23 cellular contexts compared by ENCODE assay signal in genomic region chr11:9609841-9610240, GRCh38. TPM values are rescaled to one million over a fixed set of nuclear protein-coding genes. Genes with fewer than 3 reads are reported as not detected.
DNase-seq lines count a peak whose midpoint lies in the region; ATAC-seq and TF ChIP-seq lines count a peak whose summit lies in the region.
"Had no signal": no experiment of that assay in that cellular context is flagged by ENCODE, and none has a peak within 500 bp of the region (broad histone marks: within the 10 kb centered on the region; RNA-seq: fewer than 3 reads in every experiment).

No MANE protein-coding gene starts in this region.

- ATAC-seq in activated CD8-positive, alpha-beta memory T cell treated with anti-CD3 and anti-CD28 coated beads, Interleukin-2, amount 10 ng/mL, durations not matched to agents 7 days and 5 days, result no peak
- no peak for ATAC-seq in HG03571 (IDR thresholded peaks at IDR 0.05; ENCODE audit: unreplicated experiment)
- ATAC-seq: GM12878 had no signal

- H2AK5ac ChIP-seq in mesendoderm (ENCODE audit: low read length), result no peak overlapping the region

- H4K5ac ChIP-seq in mesendoderm (ENCODE audit: low read length), result no peak overlapping the region

- no peak overlapping the region for H3K27ac Mint-ChIP-seq in activated CD8-positive, alpha-beta memory T cell treated with anti-CD3 and anti-CD28 coated beads, Interleukin-2, amount 10 ng/mL, durations not matched to agents 7 days and 5 days

- no peaks in the 10 kb centered on the region for H3K9me3 ChIP-seq in DOHH2 (ENCODE audit: control insufficient read depth, insufficient read depth, low read length)
- no peaks in the 10 kb centered on the region for H3K9me3 ChIP-seq in OCI-LY7 (ENCODE audit: low read length)
- H3K9me3 ChIP-seq in colonic mucosa, result no peaks in the 10 kb centered on the region
- H3K9me3 ChIP-seq: BLaER1 treated with 17β-estradiol and CSF1 and Interleukin-3, amounts not matched to agents 10 nM and 100 nM had no signal

- H3K27ac ChIP-seq in DOHH2 (ENCODE audit: low read depth, low read length) (peak overlapping the region; percentile 98), OCI-LY7 (ENCODE audit: low read depth, low read length, poor library complexity, severe bottlenecking) (peak overlapping the region; percentile 99), mesendoderm (ENCODE audit: low read depth, low read length) (no peak overlapping the region), substantia nigra (ENCODE audit: low read depth, low read length, poor library complexity, severe bottlenecking) (no peak overlapping the region), colonic mucosa (no peak overlapping the region)
- H3K27ac ChIP-seq: BLaER1 treated with 17β-estradiol and CSF1 and Interleukin-3, amounts not matched to agents 10 nM and 100 nM; KMS-11 had no signal

- H2BK5ac ChIP-seq in mesendoderm (ENCODE audit: low read length), result no peak overlapping the region

- peaks cover 26% of the 10 kb centered on the region for H3K4me1 Mint-ChIP-seq in activated CD8-positive, alpha-beta memory T cell treated with anti-CD3 and anti-CD28 coated beads, Interleukin-2, amount 10 ng/mL, durations not matched to agents 7 days and 5 days

- CTCF ChIA-PET in activated CD8-positive, alpha-beta memory T cell treated with anti-CD3 and anti-CD28 coated beads, Interleukin-2, amount 10 ng/mL, durations not matched to agents 7 days and 5 days (lab: Charles Lee), result interaction anchor here (5.2 kb wide), 1 partner anchor 34 kb away, joined by 78 read pairs; the partner anchor contains the start of gene WEE1
- CTCF ChIA-PET in OCI-LY7 (lab: Charles Lee; ENCODE audit: unreplicated experiment), result no interaction called here

- peaks cover 14% of the 10 kb centered on the region; the same call in 1 of the 2 replicates for H3K79me2 ChIP-seq in DOHH2 (ENCODE audit: control insufficient read depth, low read length)
- no peaks in the 10 kb centered on the region; the same call in 1 of the 2 replicates for H3K79me2 ChIP-seq in OCI-LY7 (ENCODE audit: insufficient read depth, low read depth, low read length)
- no peaks in the 10 kb centered on the region for H3K79me2 ChIP-seq in mesendoderm (ENCODE audit: control insufficient read depth, insufficient read depth, low read length)

- H3F3A ChIP-seq in DOHH2 (ENCODE audit: control insufficient read depth, insufficient read depth), result peaks cover 60% of the 10 kb centered on the region

- H3K9me2 ChIP-seq in DOHH2 (replicated peaks; ENCODE audit: control insufficient read depth, low read length), result no peaks in the 10 kb centered on the region
- no peaks in the 10 kb centered on the region for H3K9me2 ChIP-seq in OCI-LY7 (ENCODE audit: insufficient read depth, low read length)

- H3K79me1 ChIP-seq in mesendoderm (ENCODE audit: low read length), result no peaks in the 10 kb centered on the region

- no peak for TF ChIP-seq CTCF in DOHH2 (IDR thresholded peaks at IDR 0.05; ENCODE audit: low read depth, low read length, poor library complexity, severe bottlenecking)
- no peak for TF ChIP-seq CTCF in OCI-LY7 (conservative IDR thresholded peaks at IDR 0.05; ENCODE audit: low read length)
- TF ChIP-seq CTCF in colonic mucosa (IDR thresholded peaks at IDR 0.05), result no peak

- no peak overlapping the region for H2BK15ac ChIP-seq in mesendoderm (replicated peaks; ENCODE audit: low read depth)

- peaks cover 97% of the 10 kb centered on the region for H3K4me1 ChIP-seq in DOHH2 (ENCODE audit: control insufficient read depth, low read length)
- H3K4me1 ChIP-seq in OCI-LY7 (ENCODE audit: insufficient read depth, low read length, poor library complexity, severe bottlenecking), result peaks cover 95% of the 10 kb centered on the region
- no peaks in the 10 kb centered on the region for H3K4me1 ChIP-seq in mesendoderm (ENCODE audit: control insufficient read depth, low read depth, low read length)
- peaks cover 4% of the 10 kb centered on the region for H3K4me1 ChIP-seq in colonic mucosa

- no TSS peak for BruUV-seq in OCI-LY7 (replicated peaks; lab: Mats Ljungman, UMichigan)

- H3K4ac ChIP-seq in mesendoderm (ENCODE audit: low read depth, low read length), result no peak overlapping the region

- no peaks in the 10 kb centered on the region for H3K9me3 Mint-ChIP-seq in activated CD8-positive, alpha-beta memory T cell treated with anti-CD3 and anti-CD28 coated beads, Interleukin-2, amount 10 ng/mL, durations not matched to agents 7 days and 5 days (ENCODE audit: low read depth)
- H3K9me3 Mint-ChIP-seq: CD8-positive, alpha-beta memory T cell had no signal

- H3K4me2 ChIP-seq in DOHH2 (ENCODE audit: low read length) (peak overlapping the region; percentile 85), OCI-LY7 (ENCODE audit: low read length) (peak overlapping the region; percentile 34), mesendoderm (ENCODE audit: low read length) (no peak overlapping the region)
- H3K4me2 ChIP-seq: KMS-11 had no signal

- POLR2A ChIA-PET in OCI-LY7 (lab: Charles Lee), result interaction anchor here (0.6 to 9.8 kb wide), 11 partner anchors 12 to 150 kb away, joined by 3 to 239 read pairs (median 7); partner anchors contain the start of gene WEE1

- H3K27me3 ChIP-seq in DOHH2 (ENCODE audit: control insufficient read depth, low read length) (no peaks in the 10 kb centered on the region), mesendoderm (ENCODE audit: insufficient read depth, low read length, poor library complexity) (no peaks in the 10 kb centered on the region), colonic mucosa (no peaks in the 10 kb centered on the region)
- H3K27me3 ChIP-seq: BLaER1 treated with 17β-estradiol and CSF1 and Interleukin-3, amounts not matched to agents 10 nM and 100 nM had no signal

- peak; percentile 7 for DNase-seq in activated CD8-positive, alpha-beta memory T cell treated with anti-CD3 and anti-CD28 coated beads, Interleukin-2, amount 10 ng/mL, durations not matched to agents 7 days and 5 days
- DNase-seq in activated CD8-positive, alpha-beta memory T cell treated with anti-CD3 and anti-CD28 coated beads, Interleukin-2, amount 50 U/mL, for 4 hours, result no peak
- DNase-seq in OCI-LY7 (ENCODE audit: low spot score) (no peak), mesendoderm (no peak), substantia nigra (lab: John Stamatoyannopoulos, UW) (no peak), colonic mucosa (no peak)
- DNase-seq: CD8-positive, alpha-beta memory T cell; DND-41; GDM1; GOT3; HFFc6; MM.1S; NCI-H1092 treated with DMSO at 0.1 percent for 48 hours; NCI-H1694; NCI-H226; NCI-H524 treated with DMSO at 0.1 percent for 48 hours; RPMI8226; SIG-M5 had no signal

- no peak overlapping the region for H3K23ac ChIP-seq in mesendoderm (ENCODE audit: low read length)

- peak overlapping the region; percentile 51 for H2BK120ac ChIP-seq in mesendoderm (ENCODE audit: low read depth, low read length)

- peak overlapping the region; percentile 77; the same call in 1 of the 2 replicates for H2AFZ ChIP-seq in OCI-LY7 (ENCODE audit: low read length)

- no CpG with 5 or more reads among the region's 3 CpGs for WGBS in mesendoderm (ENCODE audit: extremely low coverage, insufficient coverage, low lambda C conversion rate)

- H3K4me3 ChIP-seq in DOHH2 (ENCODE audit: low read length) (peak overlapping the region; percentile 45), OCI-LY7 (ENCODE audit: low read depth, low read length, poor library complexity, severe bottlenecking) (no peak overlapping the region), mesendoderm (ENCODE audit: low read length) (no peak overlapping the region), colonic mucosa (no peak overlapping the region)
- H3K4me3 ChIP-seq: BLaER1 treated with 17β-estradiol and CSF1 and Interleukin-3, amounts not matched to agents 10 nM and 100 nM; GM12878 had no signal

- H3K9ac ChIP-seq in mesendoderm (ENCODE audit: low read length) (no peak overlapping the region), colonic mucosa (ENCODE audit: low read depth in 2 of 2, low read length in 2 of 2) (no peak overlapping the region)
- H3K9ac ChIP-seq: BLaER1 treated with 17β-estradiol and CSF1 and Interleukin-3, amounts not matched to agents 10 nM and 100 nM; KMS-11 had no signal

- H3K36me3 ChIP-seq in DOHH2 (ENCODE audit: control insufficient read depth, low read length) (peaks cover 6% of the 10 kb centered on the region), OCI-LY7 (ENCODE audit: insufficient read depth, low read length) (no peaks in the 10 kb centered on the region), mesendoderm (ENCODE audit: control insufficient read depth, insufficient read depth, low read length) (no peaks in the 10 kb centered on the region), colonic mucosa (no peaks in the 10 kb centered on the region)
- H3K36me3 ChIP-seq: BLaER1 treated with 17β-estradiol and CSF1 and Interleukin-3, amounts not matched to agents 10 nM and 100 nM had no signal

- H3K36me3 Mint-ChIP-seq in activated CD8-positive, alpha-beta memory T cell treated with anti-CD3 and anti-CD28 coated beads, Interleukin-2, amount 10 ng/mL, durations not matched to agents 7 days and 5 days, result peaks cover 4% of the 10 kb centered on the region

- no peak overlapping the region for H3K56ac ChIP-seq in mesendoderm (ENCODE audit: low read length)

- no peak overlapping the region for H4K8ac ChIP-seq in mesendoderm (ENCODE audit: low read depth, low read length)

- intact Hi-C loops in OCI-LY7 (cut with micrococcal nuclease; ENCODE audit: unreplicated experiment) (loop anchor here (5.0 to 10.0 kb wide), 4 partner anchors 225 to 707 kb away; partner anchors contain the start of genes IPO7 and TMEM41B), colonic mucosa (cut with DNase I) (loop anchor here (5.0 kb wide), 1 partner anchor 78 kb away; no protein-coding TSS in a partner anchor)

- no peaks in the 10 kb centered on the region for H4K20me1 ChIP-seq in DOHH2 (ENCODE audit: control insufficient read depth, insufficient read depth, low read depth, low read length)
- H4K20me1 ChIP-seq in OCI-LY7 (ENCODE audit: insufficient read depth, low read length), result no peaks in the 10 kb centered on the region

- peaks cover 4% of the 10 kb centered on the region for H3K27me3 Mint-ChIP-seq in activated CD8-positive, alpha-beta memory T cell treated with anti-CD3 and anti-CD28 coated beads, Interleukin-2, amount 10 ng/mL, durations not matched to agents 7 days and 5 days
- H3K27me3 Mint-ChIP-seq: CD8-positive, alpha-beta memory T cell had no signal

- no peak overlapping the region for H3K18ac ChIP-seq in mesendoderm (ENCODE audit: low read length)

- no peak overlapping the region for H3K4me3 Mint-ChIP-seq in activated CD8-positive, alpha-beta memory T cell treated with anti-CD3 and anti-CD28 coated beads, Interleukin-2, amount 10 ng/mL, durations not matched to agents 7 days and 5 days
- H3K4me3 Mint-ChIP-seq: HFFc6 had no signal

RNA-seq across cellular contexts. Expression of gene WEE1, which starts 36.4 kb away (rescaled TPM):
- 10 to 100 TPM; 76.8 to 83.3 TPM for total RNA-seq in activated CD8-positive, alpha-beta memory T cell treated with anti-CD3 and anti-CD28 coated beads, Interleukin-2, amount 10 ng/mL, durations not matched to agents 7 days and 5 days
- 141 and 147 TPM in 2 replicates for total RNA-seq in OCI-LY7 (2014; rRNA removed; shearing (Covaris generic))
- total RNA-seq in OCI-LY7 (2022) (216 and 237 TPM in 2 replicates), colonic mucosa (10 to 100 TPM; 27.8 to 37.9 TPM)
- polyA plus RNA-seq in mesendoderm (2013, experiment 1 of 2), result 59.6 TPM
- polyA plus RNA-seq in mesendoderm (2013, experiment 2 of 2), result 65.2 TPM

RNA-seq across cellular contexts. Expression of gene SWAP70, which starts 54.0 kb away (rescaled TPM):
- 10 to 100 TPM in 1 of 2 experiments, 1 to 10 TPM in 1; 7.9 to 10.1 TPM for total RNA-seq in activated CD8-positive, alpha-beta memory T cell treated with anti-CD3 and anti-CD28 coated beads, Interleukin-2, amount 10 ng/mL, durations not matched to agents 7 days and 5 days
- total RNA-seq in OCI-LY7 (2014; rRNA removed; shearing (Covaris generic)), result 37.5 and 44.4 TPM in 2 replicates
- 91.9 and 110 TPM in 2 replicates for total RNA-seq in OCI-LY7 (2022)
- polyA plus RNA-seq in mesendoderm (2013, experiment 1 of 2), result 30.9 TPM
- 33.0 TPM for polyA plus RNA-seq in mesendoderm (2013, experiment 2 of 2)
- total RNA-seq in colonic mucosa, result 10 to 100 TPM; 13.1 to 21.2 TPM

Comparison
In these comparisons a context has a peak if more than half of its experiments do, and no peak if none do; other contexts are left out.
1. H3K27ac ChIP-seq: peak in DOHH2 (single experiment) and OCI-LY7 (single experiment); none in mesendoderm (single experiment), substantia nigra (single experiment) and colonic mucosa (single experiment).